In the genomic region with DNA sequence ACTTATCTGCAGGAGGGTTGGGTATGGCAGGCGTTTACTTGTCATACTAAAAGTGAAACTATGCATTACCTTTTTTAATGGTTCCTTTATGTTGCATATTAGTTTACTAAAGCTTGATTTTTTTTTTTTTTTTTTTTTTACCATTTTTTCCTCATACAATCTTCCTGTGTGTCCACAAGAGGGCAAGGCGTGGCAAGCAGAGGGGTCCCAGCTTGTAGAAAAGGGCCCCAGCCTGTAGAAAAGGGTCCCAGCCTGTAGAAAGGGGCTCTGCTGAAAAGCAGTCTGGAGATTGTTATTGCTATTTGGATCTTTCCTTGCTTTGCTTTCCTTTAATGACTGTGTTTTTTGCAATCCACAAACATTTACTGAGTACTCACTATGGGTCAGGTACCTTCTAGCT, we compare ENCODE assay signal across 18 cellular contexts. TPM values are rescaled to one million over a fixed set of nuclear protein-coding genes. Genes with fewer than 3 reads are reported as not detected.
DNase-seq lines count a peak whose midpoint lies in the region; ATAC-seq, FAIRE-seq and TF ChIP-seq lines count a peak whose summit lies in the region.
"Had no signal": no experiment of that assay in that cellular context is flagged by ENCODE, and none has a peak within 500 bp of the region (broad histone marks: within the 10 kb centered on the region; RNA-seq: fewer than 3 reads in every experiment).

No MANE protein-coding gene starts in this region.

- TF ChIP-seq POLR2A in suprapubic skin (IDR thresholded peaks at IDR 0.05): no peak

- H2AFZ ChIP-seq in astrocyte (ENCODE audit: low read depth, low read length): no peak overlapping the region

- H3K9me3 Mint-ChIP-seq in astrocyte (ENCODE audit: unreplicated experiment) (no peaks in the 10 kb centered on the region), glutamatergic neuron (ENCODE audit: unreplicated experiment) (peaks cover 2% of the 10 kb centered on the region)
- H3K9me3 Mint-ChIP-seq in activated CD4-positive, alpha-beta T cell treated with anti-CD3 and anti-CD28 coated beads, Interleukin-2, amount 10 ng/mL, durations not matched to agents 24 days and 14 days: no peaks in the 10 kb centered on the region

- H3K4me1 Mint-ChIP-seq in astrocyte (ENCODE audit: low read depth, unreplicated experiment) (peaks cover 14% of the 10 kb centered on the region), glutamatergic neuron (ENCODE audit: low read depth, unreplicated experiment) (peaks cover 2% of the 10 kb centered on the region)
- peaks cover 3% of the 10 kb centered on the region for H3K4me1 Mint-ChIP-seq in activated CD4-positive, alpha-beta T cell treated with anti-CD3 and anti-CD28 coated beads, Interleukin-2, amount 10 ng/mL, durations not matched to agents 24 days and 14 days

- FAIRE-seq in astrocyte (lab: Jason Lieb, UNC): no peak

- H4K20me1 ChIP-seq in astrocyte (ENCODE audit: insufficient read depth, low read length): peaks cover 81% of the 10 kb centered on the region

- no peak for TF ChIP-seq EP300 in suprapubic skin (IDR thresholded peaks at IDR 0.05)

- H3K36me3 Mint-ChIP-seq in astrocyte (ENCODE audit: low read depth, unreplicated experiment) (peaks cover 23% of the 10 kb centered on the region), glutamatergic neuron (ENCODE audit: unreplicated experiment) (peaks cover 5% of the 10 kb centered on the region)
- peaks cover 73% of the 10 kb centered on the region for H3K36me3 Mint-ChIP-seq in activated CD4-positive, alpha-beta T cell treated with anti-CD3 and anti-CD28 coated beads, Interleukin-2, amount 10 ng/mL, durations not matched to agents 24 days and 14 days (ENCODE audit: low read depth)

- H3K9me3 ChIP-seq in astrocyte (ENCODE audit: insufficient read depth, low read depth, low read length) (no peaks in the 10 kb centered on the region), suprapubic skin (no peaks in the 10 kb centered on the region)
- H3K9me3 ChIP-seq: psoas muscle, thoracic aorta had no signal

- peak overlapping the region; percentile 34 for H3K27ac Mint-ChIP-seq in astrocyte (ENCODE audit: unreplicated experiment)
- H3K27ac Mint-ChIP-seq in glutamatergic neuron (ENCODE audit: unreplicated experiment): no peak overlapping the region
- H3K27ac Mint-ChIP-seq in activated CD4-positive, alpha-beta T cell treated with anti-CD3 and anti-CD28 coated beads, Interleukin-2, amount 10 ng/mL, durations not matched to agents 24 days and 14 days: no peak overlapping the region

- no peak overlapping the region for H3K9ac ChIP-seq in astrocyte (ENCODE audit: low read length)

- TF ChIP-seq CTCF in AG10803 (conservative IDR thresholded peaks at IDR 0.05; ENCODE audit: low read length) (peak; percentile 38), GM12865 (IDR thresholded peaks at IDR 0.05; ENCODE audit: insufficient read depth, low read depth, low read length, missing control alignments) (peak; percentile 11), astrocyte (IDR thresholded peaks at IDR 0.05; ENCODE audit: insufficient read depth, low read depth, low read length) (no peak), glutamatergic neuron (IDR thresholded peaks at IDR 0.05; ENCODE audit: partially characterized antibody, unreplicated experiment) (peak; percentile 42), suprapubic skin (IDR thresholded peaks at IDR 0.05) (no peak)

- ATAC-seq in GM18858 (IDR thresholded peaks at IDR 0.05; ENCODE audit: unreplicated experiment): no peak
- no peak for ATAC-seq in HG03442 (IDR thresholded peaks at IDR 0.05; ENCODE audit: unreplicated experiment)
- ATAC-seq: heart right ventricle, psoas muscle had no signal

- no peaks in the 10 kb centered on the region for H3K27me3 ChIP-seq in astrocyte (ENCODE audit: insufficient read depth, low read length)
- no peaks in the 10 kb centered on the region for H3K27me3 ChIP-seq in suprapubic skin
- H3K27me3 ChIP-seq: heart right ventricle had no signal

- WGBS in suprapubic skin: 82% methylated on average over 2 of the region's 2 CpGs

- H3K27me3 Mint-ChIP-seq in astrocyte (ENCODE audit: low read depth, unreplicated experiment) (no peaks in the 10 kb centered on the region), glutamatergic neuron (ENCODE audit: unreplicated experiment) (no peaks in the 10 kb centered on the region)
- H3K27me3 Mint-ChIP-seq in activated CD4-positive, alpha-beta T cell treated with anti-CD3 and anti-CD28 coated beads, Interleukin-2, amount 10 ng/mL, durations not matched to agents 24 days and 14 days: no peaks in the 10 kb centered on the region

- H3K4me2 ChIP-seq in astrocyte (ENCODE audit: low read length): no peak overlapping the region

- peaks cover 26% of the 10 kb centered on the region for H3K79me2 ChIP-seq in astrocyte (ENCODE audit: insufficient read depth, low read length)

- H3K27ac ChIP-seq in astrocyte (ENCODE audit: low read depth, low read length) (no peak overlapping the region), suprapubic skin (no peak overlapping the region)
- H3K27ac ChIP-seq: psoas muscle, SK-N-MC, thoracic aorta had no signal

- H3K4me3 Mint-ChIP-seq in astrocyte (ENCODE audit: unreplicated experiment) (no peak overlapping the region), glutamatergic neuron (ENCODE audit: unreplicated experiment) (no peak overlapping the region)
- no peak overlapping the region for H3K4me3 Mint-ChIP-seq in activated CD4-positive, alpha-beta T cell treated with anti-CD3 and anti-CD28 coated beads, Interleukin-2, amount 10 ng/mL, durations not matched to agents 24 days and 14 days
- H3K4me3 Mint-ChIP-seq: activated naive CD4-positive, alpha-beta T cell treated with anti-CD3 and anti-CD28 coated beads for 36 hours; CD8-positive, alpha-beta memory T cell had no signal

- H3K4me1 ChIP-seq in astrocyte (ENCODE audit: insufficient read depth, low read length): peaks cover 5% of the 10 kb centered on the region
- H3K4me1 ChIP-seq in suprapubic skin: no peaks in the 10 kb centered on the region
- H3K4me1 ChIP-seq: psoas muscle had no signal

- intact Hi-C loops in activated CD4-positive, alpha-beta T cell treated with anti-CD3 and anti-CD28 coated beads, Interleukin-2, amount 10 ng/mL, durations not matched to agents 24 days and 14 days (cut with micrococcal nuclease): no loop called here

- peaks cover 52% of the 10 kb centered on the region for H3K36me3 ChIP-seq in astrocyte (ENCODE audit: insufficient read depth, low read length)
- H3K36me3 ChIP-seq in suprapubic skin: peaks cover 96% of the 10 kb centered on the region

- DNase-seq in AG10803 (ENCODE audit: low read depth): no peak
- no peak for DNase-seq in GM12865 (ENCODE audit: low read depth)
- no peak for DNase-seq in astrocyte (ENCODE audit: low read depth)
- no peak for DNase-seq in glutamatergic neuron
- DNase-seq in activated CD4-positive, alpha-beta T cell treated with anti-CD3 and anti-CD28 coated beads, Interleukin-2, amount 10 ng/mL, durations not matched to agents 24 days and 14 days: no peak
- no peak for DNase-seq in suprapubic skin (ENCODE audit: low spot score in 2 of 2)
- DNase-seq: activated naive CD4-positive, alpha-beta T cell treated with anti-CD3 and anti-CD28 coated beads for 36 hours; CD8-positive, alpha-beta memory T cell; heart right ventricle; NCI-H1417 treated with DMSO at 0.1 percent for 48 hours; NCI-H226; psoas muscle; stimulated activated CD4-positive, alpha-beta T cell treated with anti-CD3 and anti-CD28 coated beads, Interleukin-15, amount 100 ng/mL, for 24 hours had no signal

- H3K4me3 ChIP-seq in AG10803 (ENCODE audit: low read length) (no peak overlapping the region), GM12865 (ENCODE audit: low read depth, low read length) (no peak overlapping the region), astrocyte (ENCODE audit: insufficient read depth, low read depth, low read length) (no peak overlapping the region), suprapubic skin (no peak overlapping the region)
- H3K4me3 ChIP-seq: heart right ventricle, psoas muscle, SK-N-MC, thoracic aorta had no signal

RNA-seq across cellular contexts. Expression of gene MKRN2, which starts 21.9 kb away (rescaled TPM):
- 36.7 and 38.2 TPM in 2 replicates for total RNA-seq in astrocyte
- total RNA-seq in glutamatergic neuron (ENCODE audit: unreplicated experiment): 25.8 TPM
- total RNA-seq in activated CD4-positive, alpha-beta T cell treated with anti-CD3 and anti-CD28 coated beads, Interleukin-2, amount 10 ng/mL, durations not matched to agents 24 days and 14 days: 23.2 and 28.2 TPM in 2 replicates
- total RNA-seq in suprapubic skin: 10 to 100 TPM; 23.4 to 26.6 (median 24.6) TPM

RNA-seq across cellular contexts. Expression of gene MKRN2OS, which starts 33.4 kb away (rescaled TPM):
- 0.25 TPM in 1 of 2 replicates, not detected in the other for total RNA-seq in astrocyte
- total RNA-seq in glutamatergic neuron (ENCODE audit: unreplicated experiment): not detected
- total RNA-seq in activated CD4-positive, alpha-beta T cell treated with anti-CD3 and anti-CD28 coated beads, Interleukin-2, amount 10 ng/mL, durations not matched to agents 24 days and 14 days: not detected in 2 replicates
- 1 to 10 TPM in 3 of 4 donors, under 1 TPM in 1; 0.91 to 2.0 (median 1.6) TPM for total RNA-seq in suprapubic skin
- total RNA-seq: activated naive CD4-positive, alpha-beta T cell treated with anti-CD3 and anti-CD28 coated beads for 36 hours; CD8-positive, alpha-beta memory T cell; H4; thoracic aorta had no signal

Comparison
In these comparisons a context has a peak if more than half of its experiments do, and no peak if none do; other contexts are left out.
1. CTCF ChIP-seq: peak in AG10803 (single experiment), GM12865 (single experiment) and glutamatergic neuron (single experiment); none in astrocyte (single experiment) and suprapubic skin (0 of 2).